16 cellular contexts compared by ENCODE assay signal in the genomic region with DNA sequence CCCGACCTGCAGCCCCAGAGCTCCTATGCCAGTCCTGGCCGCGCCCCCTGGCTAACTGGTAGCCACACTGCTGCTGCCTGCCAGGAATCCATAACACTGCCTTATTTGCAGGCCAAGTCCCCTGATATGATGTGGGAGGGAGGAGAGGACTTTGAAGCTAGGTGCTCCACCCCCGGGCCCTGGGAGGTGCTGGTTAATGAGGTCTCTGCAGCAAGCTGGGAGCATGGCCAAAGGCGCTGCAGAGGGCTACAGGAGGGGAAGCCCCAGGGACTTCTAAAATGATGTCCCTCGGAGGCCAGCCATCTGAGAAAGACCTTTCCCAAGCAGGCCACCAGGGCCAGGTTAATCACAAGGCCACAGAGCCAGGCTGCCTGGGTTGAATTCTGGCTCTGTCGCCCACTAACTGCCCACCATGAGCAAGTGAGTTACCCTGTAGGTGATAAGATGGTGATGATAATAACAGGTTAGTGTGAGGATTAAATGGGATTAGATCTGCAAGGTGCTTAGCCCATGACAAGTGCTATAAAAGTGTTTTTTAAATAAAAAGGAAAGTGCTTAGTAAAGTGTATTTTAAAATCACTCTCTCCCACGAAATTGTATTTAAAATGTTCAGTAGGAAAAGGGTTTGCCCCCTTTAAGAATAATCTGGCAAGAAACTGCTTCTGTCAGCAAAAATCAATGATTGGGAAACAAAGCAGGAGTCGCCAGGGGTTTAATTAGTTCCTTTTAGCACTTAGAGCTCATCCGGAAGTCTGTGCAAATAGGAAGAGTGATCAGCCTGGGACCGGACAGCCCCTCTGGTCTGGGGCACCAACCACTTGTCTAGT.
DNase-seq lines count a peak whose midpoint lies in the region; ATAC-seq and TF ChIP-seq lines count a peak whose summit lies in the region.
"Had no signal": no experiment of that assay in that cellular context is flagged by ENCODE, and none has a peak within 500 bp of the region (broad histone marks: within the 10 kb centered on the region; RNA-seq: fewer than 3 reads in every experiment).

No MANE protein-coding gene starts in this region.

- DNase-seq in HT-29 (ENCODE audit: low spot score) (peak; percentile 21), NCI-H2196 treated with DMSO at 0.1 percent for 48 hours (lab: John Stamatoyannopoulos, UW; ENCODE audit: unreplicated experiment) (peak; percentile 20), body of pancreas (peak; percentile 45 to 81 (median 58))
- DNase-seq: activated CD4-positive, alpha-beta T cell treated with anti-CD3 and anti-CD28 coated beads, Interleukin-2, amount 10 ng/mL, durations not matched to agents 7 days and 5 days; brain microvascular endothelial cell; CD8-positive, alpha-beta memory T cell; left ventricle myocardium superior; MM.1S; occipital lobe; T-cell had no signal

- TF ChIP-seq CTCF in body of pancreas (IDR thresholded peaks at IDR 0.05) = peak in 2 of 7 experiments; percentile 17 to 25
- no peak for TF ChIP-seq CTCF in nephron (IDR thresholded peaks at IDR 0.05; ENCODE audit: unreplicated experiment in 3 of 3)

- H3K36me3 Mint-ChIP-seq in nephron (ENCODE audit: low read depth) = no peaks in the 10 kb centered on the region
- H3K36me3 Mint-ChIP-seq: T-cell had no signal

- no peaks in the 10 kb centered on the region for H3K9me3 ChIP-seq in body of pancreas
- H3K9me3 ChIP-seq: tibial artery had no signal

- peak overlapping the region; percentile 73 to 82 (median 79) for H3K27ac Mint-ChIP-seq in nephron
- H3K27ac Mint-ChIP-seq: activated CD4-positive, alpha-beta T cell treated with anti-CD3 and anti-CD28 coated beads, Interleukin-2, amount 10 ng/mL, durations not matched to agents 7 days and 5 days; CD8-positive, alpha-beta memory T cell; T-cell had no signal

- ATAC-seq in body of pancreas = peak; percentile 92
- no peak for ATAC-seq in HG03520 (IDR thresholded peaks at IDR 0.05; ENCODE audit: unreplicated experiment)
- ATAC-seq in GM21367 (IDR thresholded peaks at IDR 0.05; ENCODE audit: unreplicated experiment) = no peak
- ATAC-seq in HG03432 (IDR thresholded peaks at IDR 0.05; ENCODE audit: unreplicated experiment) = no peak
- ATAC-seq: heart left ventricle, left ventricle myocardium superior, T-cell had no signal

- peak overlapping the region in 2 of 4 donors; percentile 36 to 57 for H3K27ac ChIP-seq in body of pancreas
- H3K27ac ChIP-seq: brain microvascular endothelial cell, heart left ventricle, tibial artery had no signal

- WGBS in body of pancreas, 2 donors = 31 to 42% methylated on average over 10 to 11 of the region's 11 CpGs

- H3K4me1 ChIP-seq in body of pancreas = no peaks in the 10 kb centered on the region

- TF ChIP-seq POLR2A in body of pancreas (IDR thresholded peaks at IDR 0.05) = no peak

- intact Hi-C loops in body of pancreas (cut with DNase I) = no loop called here

- peaks cover 41% of the 10 kb centered on the region for H3K4me1 Mint-ChIP-seq in nephron
- H3K4me1 Mint-ChIP-seq: activated CD4-positive, alpha-beta T cell treated with anti-CD3 and anti-CD28 coated beads, Interleukin-2, amount 10 ng/mL, durations not matched to agents 7 days and 5 days; CD8-positive, alpha-beta memory T cell; T-cell had no signal

- H3K9me3 Mint-ChIP-seq in nephron = peaks cover 15% of the 10 kb centered on the region

- H3K36me3 ChIP-seq in body of pancreas (replicated peaks in 1 of 2; ENCODE audit: insufficient read depth in 1 of 2, low read depth in 2 of 2) = no peaks in the 10 kb centered on the region
- H3K36me3 ChIP-seq: brain microvascular endothelial cell, heart left ventricle, tibial artery had no signal

- H3K27me3 Mint-ChIP-seq in nephron (ENCODE audit: low read depth) = peaks cover 6% of the 10 kb centered on the region

- no peak overlapping the region for H3K4me3 Mint-ChIP-seq in nephron
- H3K4me3 Mint-ChIP-seq: activated CD4-positive, alpha-beta T cell treated with anti-CD3 and anti-CD28 coated beads, Interleukin-2, amount 10 ng/mL, durations not matched to agents 7 days and 5 days; CD8-positive, alpha-beta memory T cell; T-cell had no signal

- H3K27me3 ChIP-seq in body of pancreas = no peaks in the 10 kb centered on the region

- no peak overlapping the region for H3K4me3 ChIP-seq in body of pancreas
- H3K4me3 ChIP-seq: heart left ventricle, tibial artery had no signal
